In genomic region chr11:119683783-119684182, GRCh38 we compare ENCODE assay signal across 13 cellular contexts. TPM values are rescaled to one million over a fixed set of nuclear protein-coding genes. Genes with fewer than 3 reads are reported as not detected.
A peak's percentile ranks its signal among the peaks of the same experiment; 100 is the strongest.
DNase-seq lines count a peak whose midpoint lies in the region; ATAC-seq, FAIRE-seq and TF ChIP-seq lines count a peak whose summit lies in the region.
"Had no signal": no experiment of that assay in that cellular context is flagged by ENCODE, and none has a peak within 500 bp of the region (broad histone marks: within the 10 kb centered on the region; RNA-seq: fewer than 3 reads in every experiment).

No MANE protein-coding gene starts in this region.

- H3K36me3 Mint-ChIP-seq in neural crest cell (ENCODE audit: low read depth) (peaks cover 6% of the 10 kb centered on the region), Caco-2 (ENCODE audit: insufficient read depth, unreplicated experiment) (no peaks in the 10 kb centered on the region)

- H3K27me3 Mint-ChIP-seq in neural crest cell (ENCODE audit: low read depth) (no peaks in the 10 kb centered on the region), Caco-2 (ENCODE audit: insufficient read depth, unreplicated experiment) (no peaks in the 10 kb centered on the region)

- H2BK120ac ChIP-seq in H1 (replicated peaks; ENCODE audit: low read depth, low read length) = no peak overlapping the region

- no peak overlapping the region for H4K91ac ChIP-seq in H1 (replicated peaks; ENCODE audit: insufficient read length, low read length)

- no peak overlapping the region for H4K5ac ChIP-seq in H1 (ENCODE audit: insufficient read length, low read depth, low read length)

- H3K27ac Mint-ChIP-seq in neural crest cell (ENCODE audit: unreplicated experiment) (peak overlapping the region; percentile 81), Caco-2 (ENCODE audit: unreplicated experiment) (no peak overlapping the region)
- H3K27ac Mint-ChIP-seq: activated B cell treated with CpG ODN at 0.5 μM for 24 hours; activated T-helper 1 cell treated with anti-CD3 and anti-CD28 coated beads, Interleukin-12 subunit alpha, Interleukin-12 subunit beta, Interleukin-2, Interleukin-4 antibody, amounts not matched to agents 30 ng/mL and 10 ng/mL and 1 ng/mL, durations not matched to agents 14 hours and 24 hours and 36 hours had no signal

- BruUV-seq in Caco-2 (replicated peaks; lab: Mats Ljungman, UMichigan) = no TSS peak

- no peak overlapping the region for H3K14ac ChIP-seq in H1 (ENCODE audit: insufficient read length)

- H2BK15ac ChIP-seq in H1 (ENCODE audit: low read length) = no peak overlapping the region

- no peak overlapping the region for H3K18ac ChIP-seq in H1 (ENCODE audit: extremely low read depth, low read length)

- H3K4me1 ChIP-seq in ACC112 (ENCODE audit: control insufficient read depth, insufficient read depth, low read length, unreplicated experiment) = peaks cover 13% of the 10 kb centered on the region
- H3K4me1 ChIP-seq in H1 (replicated peaks in 1 of 4; ENCODE audit: control insufficient read depth in 3 of 4, insufficient read depth in 4 of 4, low read length in 3 of 4) = peaks cover 9 to 40% (median 30%) of the 10 kb centered on the region in 4 experiments
- H3K4me1 ChIP-seq in Caco-2 = peaks cover 8% of the 10 kb centered on the region; the same call in 1 of the 2 replicates

- DNase-seq in NCI-H526 (lab: John Stamatoyannopoulos, UW) (peak; percentile 48 to 79), H1 (ENCODE audit: low read depth in 1 of 2, low spot score in 2 of 2) (no peak), neural crest cell (ENCODE audit: low read depth, low spot score) (no peak), Caco-2 (no peak), GM13977 (ENCODE audit: low spot score) (no peak), 8988T (no peak)
- DNase-seq: activated B cell treated with CpG ODN at 0.5 μM for 24 hours, NCI-H446, SHP77 treated with DMSO at 0.1 percent for 48 hours had no signal

- H3K23ac ChIP-seq in H1 (ENCODE audit: insufficient read length) = no peak overlapping the region

- TF ChIP-seq RAD21 in H1 (IDR thresholded peaks at IDR 0.05 in 1 of 2, conservative IDR thresholded peaks at IDR 0.05 in 1 of 2; ENCODE audit: low read depth in 2 of 2, low read length in 2 of 2) = no peak

- H3K27ac ChIP-seq in ACC112 (ENCODE audit: low read depth, low read length) (no peak overlapping the region), H1 (ENCODE audit: low read depth, low read length) (no peak overlapping the region)
- H3K27ac ChIP-seq: upper lobe of left lung had no signal

- CTCF ChIA-PET in H1 (lab: Charles Lee; ENCODE audit: partially characterized antibody) = interaction anchor here (0.7 to 8.4 kb wide), 12 partner anchors 9 to 396 kb away, joined by 3 to 53 read pairs (median 5); partner anchors contain the start of gene NECTIN1
- CTCF ChIA-PET in Caco-2 (lab: Charles Lee) = interaction anchor here (3.0 kb wide), 1 partner anchor 46 kb away, joined by 23 read pairs; the partner anchor contains the start of gene NECTIN1

- no peak overlapping the region for H2BK5ac ChIP-seq in H1 (ENCODE audit: low read depth, low read length)

- no peaks in the 10 kb centered on the region for H3K36me3 ChIP-seq in ACC112 (ENCODE audit: insufficient read depth, low read length)
- no peaks in the 10 kb centered on the region; a peak in 1 of 8 replicates for H3K36me3 ChIP-seq in H1 (ENCODE audit: control insufficient read depth in 2 of 4, insufficient read depth in 4 of 4, low read length in 3 of 4)
- no peaks in the 10 kb centered on the region for H3K36me3 ChIP-seq in Caco-2 (ENCODE audit: control insufficient read depth, insufficient read depth, low read length)
- H3K36me3 ChIP-seq: upper lobe of left lung had no signal

- TF ChIP-seq POLR2A in H1 (IDR thresholded peaks at IDR 0.05; ENCODE audit: control extremely low read depth in 1 of 2, low read depth in 2 of 2, low read length in 2 of 2) = no peak

- H3K79me2 ChIP-seq in ACC112 (ENCODE audit: control insufficient read depth, insufficient read depth, low read length, unreplicated experiment) (no peaks in the 10 kb centered on the region), H1 (ENCODE audit: control insufficient read depth in 1 of 2, insufficient read depth in 2 of 2, low read length in 2 of 2) (peaks cover 0 to 79% of the 10 kb centered on the region in 2 experiments; a peak in 2 of 4 replicates)

- no peak overlapping the region for H3K4me3 Mint-ChIP-seq in neural crest cell
- H3K4me3 Mint-ChIP-seq in Caco-2 (ENCODE audit: unreplicated experiment) = no peak overlapping the region
- H3K4me3 Mint-ChIP-seq: activated B cell treated with CpG ODN at 0.5 μM for 24 hours; activated T-helper 1 cell treated with anti-CD3 and anti-CD28 coated beads, Interleukin-12 subunit alpha, Interleukin-12 subunit beta, Interleukin-2, Interleukin-4 antibody, amounts not matched to agents 30 ng/mL and 10 ng/mL and 1 ng/mL, durations not matched to agents 14 hours and 24 hours and 36 hours had no signal

- no peak overlapping the region for H4K8ac ChIP-seq in H1 (ENCODE audit: extremely low read depth, insufficient read depth, low read length)

- no peak overlapping the region; the same call in 1 of the 2 replicates for H2BK12ac ChIP-seq in H1 (ENCODE audit: low read depth, low read length)

- H3K79me1 ChIP-seq in H1 (ENCODE audit: low read depth, low read length) = peaks cover 40% of the 10 kb centered on the region

- H3K23me2 ChIP-seq in H1 (ENCODE audit: low read depth, low read length) = no peaks in the 10 kb centered on the region

- H3K4me1 Mint-ChIP-seq in neural crest cell (peaks cover 45% of the 10 kb centered on the region), Caco-2 (ENCODE audit: low read depth, unreplicated experiment) (no peaks in the 10 kb centered on the region)
- H3K4me1 Mint-ChIP-seq: activated B cell treated with CpG ODN at 0.5 μM for 24 hours had no signal

- 85% methylated on average over 8 of the region's 9 CpGs; no CpG with 5 or more reads in 1 of the 2 experiments for WGBS in H1 (ENCODE audit: extremely low coverage in 1 of 2, insufficient coverage in 1 of 2, insufficient read length in 1 of 2, insufficient replicate concordance in 2 of 2, low coverage in 1 of 2, low lambda C conversion rate in 2 of 2, missing lambda C conversion rate in 1 of 2), 2 experiments

- H3K9me3 ChIP-seq in H1 (ENCODE audit: insufficient read depth in 2 of 2, low read depth in 1 of 2, low read length in 1 of 2) = no peaks in the 10 kb centered on the region
- no peaks in the 10 kb centered on the region for H3K9me3 ChIP-seq in Caco-2
- H3K9me3 ChIP-seq: upper lobe of left lung had no signal

- H3K4me3 ChIP-seq in ACC112 (ENCODE audit: low read depth, low read length) (no peak overlapping the region), H1 (ENCODE audit: extremely low read depth in 1 of 4, insufficient read depth in 2 of 4, low read depth in 3 of 4, low read length in 4 of 4) (no peak overlapping the region), Caco-2 (ENCODE audit: low read depth, low read length) (no peak overlapping the region)
- H3K4me3 ChIP-seq: upper lobe of left lung had no signal

- H3K27me3 ChIP-seq in ACC112 (ENCODE audit: insufficient read depth, low read length) (no peaks in the 10 kb centered on the region), H1 (replicated peaks in 1 of 4; ENCODE audit: control insufficient read depth in 3 of 4, extremely low read depth in 1 of 4, insufficient read depth in 3 of 4, low read length in 3 of 4) (no peaks in the 10 kb centered on the region), Caco-2 (replicated peaks; ENCODE audit: control insufficient read depth, insufficient read depth, low read length) (no peaks in the 10 kb centered on the region)
- H3K27me3 ChIP-seq: upper lobe of left lung had no signal

- H3K9ac ChIP-seq in H1 (replicated peaks in 1 of 4; ENCODE audit: extremely low read depth in 1 of 4, low read depth in 3 of 4, low read length in 3 of 4) = no peak overlapping the region

- FAIRE-seq in H1 (lab: Jason Lieb, UNC) = no peak

- H2AFZ ChIP-seq in ACC112 (ENCODE audit: low read length, unreplicated experiment) (peak overlapping the region; percentile 96), H1 (ENCODE audit: low read length) (no peak overlapping the region)

- no peak overlapping the region for H3K56ac ChIP-seq in H1 (replicated peaks; ENCODE audit: insufficient read length, low read depth, low read length)

- in situ Hi-C loops in GM13977 (cut with MboI; ENCODE audit: low pct_unique_long_range_greater_than_20kb, low sequenced_read_pairs, unreplicated experiment) = no loop called here

- H3K4ac ChIP-seq in H1 (replicated peaks; ENCODE audit: insufficient read length, low read depth, low read length) = no peak overlapping the region

- TF ChIP-seq CTCF in H1 (IDR thresholded peaks at IDR 0.05; ENCODE audit: control extremely low read depth in 1 of 3, insufficient read depth in 1 of 3, low read depth in 1 of 3, low read length in 3 of 3) (no peak), neural crest cell (conservative IDR thresholded peaks at IDR 0.05) (no peak), Caco-2 (IDR thresholded peaks at IDR 0.05; ENCODE audit: insufficient read depth in 1 of 2, low read depth in 1 of 2, low read length in 1 of 2, severe bottlenecking in 1 of 2, unreplicated experiment in 1 of 2) (no peak), GM13977 (IDR thresholded peaks at IDR 0.05; ENCODE audit: extremely low read depth, insufficient read depth, missing control alignments) (no peak)

- no peak overlapping the region for H3K4me2 ChIP-seq in H1 (ENCODE audit: insufficient read depth in 1 of 2, low read depth in 2 of 2, low read length in 2 of 2)

- no peak overlapping the region for H2AK5ac ChIP-seq in H1 (ENCODE audit: low read depth, low read length)

- no peak for ATAC-seq in HG03457 (IDR thresholded peaks at IDR 0.05; ENCODE audit: unreplicated experiment)

- intact Hi-C loops in Caco-2 (cut with micrococcal nuclease; ENCODE audit: unreplicated experiment) = loop anchor here (5.0 kb wide), 1 partner anchor 44 kb away; the partner anchor contains the start of gene NECTIN1

- no peak for TF ChIP-seq EP300 in H1 (IDR thresholded peaks at IDR 0.05; ENCODE audit: borderline replicate concordance in 1 of 2, low read depth in 2 of 2, low read length in 2 of 2)

- H2BK20ac ChIP-seq in H1 (ENCODE audit: low read length) = no peak overlapping the region

- POLR2A ChIA-PET in H1 (lab: Charles Lee; ENCODE audit: partially characterized antibody) = interaction anchor here (1.3 kb wide), 1 partner anchor 34 kb away, joined by 3 read pairs; no protein-coding TSS in a partner anchor
- POLR2A ChIA-PET in Caco-2 (lab: Charles Lee) = no interaction called here

- peaks cover 34 to 43% of the 10 kb centered on the region in 2 experiments for H4K20me1 ChIP-seq in H1 (replicated peaks in 1 of 2; ENCODE audit: control insufficient read depth in 1 of 2, insufficient read depth in 2 of 2, low read length in 2 of 2)

- H3K9me3 Mint-ChIP-seq in neural crest cell (no peaks in the 10 kb centered on the region), Caco-2 (ENCODE audit: unreplicated experiment) (no peaks in the 10 kb centered on the region)
- H3K9me3 Mint-ChIP-seq: activated B cell treated with CpG ODN at 0.5 μM for 24 hours; activated T-helper 1 cell treated with anti-CD3 and anti-CD28 coated beads, Interleukin-12 subunit alpha, Interleukin-12 subunit beta, Interleukin-2, Interleukin-4 antibody, amounts not matched to agents 30 ng/mL and 10 ng/mL and 1 ng/mL, durations not matched to agents 14 hours and 24 hours and 36 hours had no signal

RNA-seq across cellular contexts. Expression of gene NECTIN1, which starts 45.2 kb away (rescaled TPM):
- 97.6 and 97.7 TPM in 2 replicates for total RNA-seq in H1 (2021; fragmentation: NEBNext Ultra II Directional; extraction: Animal tissue kit (Norgen Biotek cat#: 25700))
- 43.2 and 63.0 TPM in 2 replicates for polyA plus RNA-seq in H1 (2011; rRNA removed)
- 43.8 TPM for polyA plus RNA-seq in H1 (2011; cell fraction: cytosol; rRNA removed)
- 74.6 TPM for polyA plus RNA-seq in H1 (2011; cell fraction: nucleus; rRNA removed)
- polyA plus RNA-seq in H1 (2012, experiment 1 of 2) = 69.0 to 102 TPM (median 89.4 TPM) in 4 replicates
- polyA plus RNA-seq in H1 (2012, experiment 2 of 2) = 73.5 TPM
- polyA plus RNA-seq in H1 (2013, experiment 1 of 2) = 93.0 TPM
- 97.4 TPM for polyA plus RNA-seq in H1 (2013, experiment 2 of 2)
- polyA minus RNA-seq in H1 (2011; rRNA and poly(A)+ RNA removed) = 104 and 120 TPM in 2 replicates
- polyA minus RNA-seq in H1 (2011; cell fraction: cytosol; rRNA and poly(A)+ RNA removed) = 68.6 TPM
- 58.5 TPM for polyA minus RNA-seq in H1 (2011; cell fraction: nucleus; rRNA and poly(A)+ RNA removed)
- 44.6 and 49.2 TPM in 2 replicates for total RNA-seq in neural crest cell
- 60.1 and 63.6 TPM in 2 replicates for total RNA-seq in Caco-2 (2022)

Comparison
In these comparisons a context has a peak if more than half of its experiments do, and no peak if none do; other contexts are left out.
1. DNase-seq: peak in NCI-H526 (2 of 2); none in H1 (0 of 2), neural crest cell (single experiment), Caco-2 (0 of 2), GM13977 (single experiment) and 8988T (single experiment).